In the genomic region with DNA sequence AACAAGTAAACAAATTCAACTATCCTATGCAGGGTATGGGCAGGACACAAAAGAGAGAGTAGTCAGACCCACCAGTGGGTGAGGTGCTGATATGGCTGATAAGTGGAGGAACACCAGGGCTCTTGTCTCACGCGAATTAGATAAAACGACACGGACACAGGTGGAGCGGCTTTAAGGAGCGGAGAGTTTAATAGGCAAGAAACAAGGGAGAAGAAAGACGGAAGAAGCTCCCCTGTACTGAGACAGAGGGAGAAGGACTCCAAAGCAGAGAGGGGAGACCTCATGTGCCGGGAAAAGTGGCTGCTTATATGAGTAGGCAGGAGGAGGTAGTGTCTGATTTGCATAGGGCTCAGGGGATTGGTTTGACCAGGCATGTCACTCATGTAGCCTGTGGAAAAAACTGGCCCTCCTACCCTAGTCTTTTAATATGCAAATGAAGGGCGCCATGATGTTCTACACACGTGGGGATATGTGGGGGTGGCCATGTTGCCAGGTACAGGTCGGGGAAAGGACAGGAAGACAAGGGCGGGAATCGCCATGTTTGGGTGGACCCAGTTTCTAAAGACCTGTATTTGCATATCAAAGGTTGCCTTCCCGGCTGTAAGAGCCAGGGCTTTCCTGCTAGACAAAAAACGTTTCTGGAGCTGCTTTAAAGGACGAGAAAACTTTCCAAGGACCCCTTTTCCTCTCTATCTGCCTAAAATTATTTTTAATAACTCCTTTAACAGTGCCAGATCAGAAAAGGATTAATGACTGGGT, we compare ENCODE assay signal across 1 cellular context.
A peak's percentile ranks its signal among the peaks of the same experiment; 100 is the strongest.
TF ChIP-seq lines count a peak whose summit lies in the region.

No MANE protein-coding gene starts in this region.

TF ChIP-seq in K562, 482 proteins besides CTCF, POLR2A, EP300 and RAD21 (continued from another document and continues in another):
- TF ChIP-seq, protein P1, sequence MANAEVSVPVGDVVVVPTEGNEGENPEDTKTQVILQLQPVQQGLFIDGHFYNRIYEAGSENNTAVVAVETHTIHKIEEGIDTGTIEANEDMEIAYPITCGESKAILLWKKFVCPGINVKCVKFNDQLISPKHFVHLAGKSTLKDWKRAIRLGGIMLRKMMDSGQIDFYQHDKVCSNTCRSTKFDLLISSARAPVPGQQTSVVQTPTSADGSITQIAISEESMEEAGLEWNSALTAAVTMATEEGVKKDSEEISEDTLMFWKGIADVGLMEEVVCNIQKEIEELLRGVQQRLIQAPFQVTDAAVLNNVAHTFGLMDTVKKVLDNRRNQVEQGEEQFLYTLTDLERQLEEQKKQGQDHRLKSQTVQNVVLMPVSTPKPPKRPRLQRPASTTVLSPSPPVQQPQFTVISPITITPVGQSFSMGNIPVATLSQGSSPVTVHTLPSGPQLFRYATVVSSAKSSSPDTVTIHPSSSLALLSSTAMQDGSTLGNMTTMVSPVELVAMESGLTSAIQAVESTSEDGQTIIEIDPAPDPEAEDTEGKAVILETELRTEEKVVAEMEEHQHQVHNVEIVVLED (CRISPR knock-in tag; IDR thresholded peaks at IDR 0.05): no peak
- TF ChIP-seq, protein P2, sequence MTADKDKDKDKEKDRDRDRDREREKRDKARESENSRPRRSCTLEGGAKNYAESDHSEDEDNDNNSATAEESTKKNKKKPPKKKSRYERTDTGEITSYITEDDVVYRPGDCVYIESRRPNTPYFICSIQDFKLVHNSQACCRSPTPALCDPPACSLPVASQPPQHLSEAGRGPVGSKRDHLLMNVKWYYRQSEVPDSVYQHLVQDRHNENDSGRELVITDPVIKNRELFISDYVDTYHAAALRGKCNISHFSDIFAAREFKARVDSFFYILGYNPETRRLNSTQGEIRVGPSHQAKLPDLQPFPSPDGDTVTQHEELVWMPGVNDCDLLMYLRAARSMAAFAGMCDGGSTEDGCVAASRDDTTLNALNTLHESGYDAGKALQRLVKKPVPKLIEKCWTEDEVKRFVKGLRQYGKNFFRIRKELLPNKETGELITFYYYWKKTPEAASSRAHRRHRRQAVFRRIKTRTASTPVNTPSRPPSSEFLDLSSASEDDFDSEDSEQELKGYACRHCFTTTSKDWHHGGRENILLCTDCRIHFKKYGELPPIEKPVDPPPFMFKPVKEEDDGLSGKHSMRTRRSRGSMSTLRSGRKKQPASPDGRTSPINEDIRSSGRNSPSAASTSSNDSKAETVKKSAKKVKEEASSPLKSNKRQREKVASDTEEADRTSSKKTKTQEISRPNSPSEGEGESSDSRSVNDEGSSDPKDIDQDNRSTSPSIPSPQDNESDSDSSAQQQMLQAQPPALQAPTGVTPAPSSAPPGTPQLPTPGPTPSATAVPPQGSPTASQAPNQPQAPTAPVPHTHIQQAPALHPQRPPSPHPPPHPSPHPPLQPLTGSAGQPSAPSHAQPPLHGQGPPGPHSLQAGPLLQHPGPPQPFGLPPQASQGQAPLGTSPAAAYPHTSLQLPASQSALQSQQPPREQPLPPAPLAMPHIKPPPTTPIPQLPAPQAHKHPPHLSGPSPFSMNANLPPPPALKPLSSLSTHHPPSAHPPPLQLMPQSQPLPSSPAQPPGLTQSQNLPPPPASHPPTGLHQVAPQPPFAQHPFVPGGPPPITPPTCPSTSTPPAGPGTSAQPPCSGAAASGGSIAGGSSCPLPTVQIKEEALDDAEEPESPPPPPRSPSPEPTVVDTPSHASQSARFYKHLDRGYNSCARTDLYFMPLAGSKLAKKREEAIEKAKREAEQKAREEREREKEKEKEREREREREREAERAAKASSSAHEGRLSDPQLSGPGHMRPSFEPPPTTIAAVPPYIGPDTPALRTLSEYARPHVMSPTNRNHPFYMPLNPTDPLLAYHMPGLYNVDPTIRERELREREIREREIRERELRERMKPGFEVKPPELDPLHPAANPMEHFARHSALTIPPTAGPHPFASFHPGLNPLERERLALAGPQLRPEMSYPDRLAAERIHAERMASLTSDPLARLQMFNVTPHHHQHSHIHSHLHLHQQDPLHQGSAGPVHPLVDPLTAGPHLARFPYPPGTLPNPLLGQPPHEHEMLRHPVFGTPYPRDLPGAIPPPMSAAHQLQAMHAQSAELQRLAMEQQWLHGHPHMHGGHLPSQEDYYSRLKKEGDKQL (CRISPR knock-in tag; IDR thresholded peaks at IDR 0.05; ENCODE audit: borderline replicate concordance): no peak
- TF ChIP-seq, protein P3, sequence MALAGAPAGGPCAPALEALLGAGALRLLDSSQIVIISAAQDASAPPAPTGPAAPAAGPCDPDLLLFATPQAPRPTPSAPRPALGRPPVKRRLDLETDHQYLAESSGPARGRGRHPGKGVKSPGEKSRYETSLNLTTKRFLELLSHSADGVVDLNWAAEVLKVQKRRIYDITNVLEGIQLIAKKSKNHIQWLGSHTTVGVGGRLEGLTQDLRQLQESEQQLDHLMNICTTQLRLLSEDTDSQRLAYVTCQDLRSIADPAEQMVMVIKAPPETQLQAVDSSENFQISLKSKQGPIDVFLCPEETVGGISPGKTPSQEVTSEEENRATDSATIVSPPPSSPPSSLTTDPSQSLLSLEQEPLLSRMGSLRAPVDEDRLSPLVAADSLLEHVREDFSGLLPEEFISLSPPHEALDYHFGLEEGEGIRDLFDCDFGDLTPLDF (CRISPR knock-in tag; IDR thresholded peaks at IDR 0.05): peak; percentile 81
- TF ChIP-seq, protein P4, sequence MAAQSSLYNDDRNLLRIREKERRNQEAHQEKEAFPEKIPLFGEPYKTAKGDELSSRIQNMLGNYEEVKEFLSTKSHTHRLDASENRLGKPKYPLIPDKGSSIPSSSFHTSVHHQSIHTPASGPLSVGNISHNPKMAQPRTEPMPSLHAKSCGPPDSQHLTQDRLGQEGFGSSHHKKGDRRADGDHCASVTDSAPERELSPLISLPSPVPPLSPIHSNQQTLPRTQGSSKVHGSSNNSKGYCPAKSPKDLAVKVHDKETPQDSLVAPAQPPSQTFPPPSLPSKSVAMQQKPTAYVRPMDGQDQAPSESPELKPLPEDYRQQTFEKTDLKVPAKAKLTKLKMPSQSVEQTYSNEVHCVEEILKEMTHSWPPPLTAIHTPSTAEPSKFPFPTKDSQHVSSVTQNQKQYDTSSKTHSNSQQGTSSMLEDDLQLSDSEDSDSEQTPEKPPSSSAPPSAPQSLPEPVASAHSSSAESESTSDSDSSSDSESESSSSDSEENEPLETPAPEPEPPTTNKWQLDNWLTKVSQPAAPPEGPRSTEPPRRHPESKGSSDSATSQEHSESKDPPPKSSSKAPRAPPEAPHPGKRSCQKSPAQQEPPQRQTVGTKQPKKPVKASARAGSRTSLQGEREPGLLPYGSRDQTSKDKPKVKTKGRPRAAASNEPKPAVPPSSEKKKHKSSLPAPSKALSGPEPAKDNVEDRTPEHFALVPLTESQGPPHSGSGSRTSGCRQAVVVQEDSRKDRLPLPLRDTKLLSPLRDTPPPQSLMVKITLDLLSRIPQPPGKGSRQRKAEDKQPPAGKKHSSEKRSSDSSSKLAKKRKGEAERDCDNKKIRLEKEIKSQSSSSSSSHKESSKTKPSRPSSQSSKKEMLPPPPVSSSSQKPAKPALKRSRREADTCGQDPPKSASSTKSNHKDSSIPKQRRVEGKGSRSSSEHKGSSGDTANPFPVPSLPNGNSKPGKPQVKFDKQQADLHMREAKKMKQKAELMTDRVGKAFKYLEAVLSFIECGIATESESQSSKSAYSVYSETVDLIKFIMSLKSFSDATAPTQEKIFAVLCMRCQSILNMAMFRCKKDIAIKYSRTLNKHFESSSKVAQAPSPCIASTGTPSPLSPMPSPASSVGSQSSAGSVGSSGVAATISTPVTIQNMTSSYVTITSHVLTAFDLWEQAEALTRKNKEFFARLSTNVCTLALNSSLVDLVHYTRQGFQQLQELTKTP (IDR thresholded peaks at IDR 0.05; ENCODE audit: low read depth in 1 of 2, partially characterized antibody in 2 of 2): peak in 1 of 2 experiments; percentile 36
- TF ChIP-seq TAF1 (IDR thresholded peaks at IDR 0.05; ENCODE audit: control insufficient read depth, extremely low read depth, insufficient read depth, low read length, severe bottlenecking): peak; percentile 24
- no peak for TF ChIP-seq GABPB2 (CRISPR knock-in tag; conservative IDR thresholded peaks at IDR 0.05)
- TF ChIP-seq ZBTB7A (IDR thresholded peaks at IDR 0.05; ENCODE audit: borderline replicate concordance, control insufficient read depth, low read depth, low read length): no peak
- TF ChIP-seq GABPB1 (CRISPR knock-in tag; IDR thresholded peaks at IDR 0.05): peak; percentile 26; the same call in 1 of the 2 replicates
- TF ChIP-seq HNRNPLL (IDR thresholded peaks at IDR 0.05; ENCODE audit: low read depth, low read length, poor library complexity, severe bottlenecking): no peak
- no peak for TF ChIP-seq FOSL1 (tag; conservative IDR thresholded peaks at IDR 0.05)
- TF ChIP-seq, protein P5, sequence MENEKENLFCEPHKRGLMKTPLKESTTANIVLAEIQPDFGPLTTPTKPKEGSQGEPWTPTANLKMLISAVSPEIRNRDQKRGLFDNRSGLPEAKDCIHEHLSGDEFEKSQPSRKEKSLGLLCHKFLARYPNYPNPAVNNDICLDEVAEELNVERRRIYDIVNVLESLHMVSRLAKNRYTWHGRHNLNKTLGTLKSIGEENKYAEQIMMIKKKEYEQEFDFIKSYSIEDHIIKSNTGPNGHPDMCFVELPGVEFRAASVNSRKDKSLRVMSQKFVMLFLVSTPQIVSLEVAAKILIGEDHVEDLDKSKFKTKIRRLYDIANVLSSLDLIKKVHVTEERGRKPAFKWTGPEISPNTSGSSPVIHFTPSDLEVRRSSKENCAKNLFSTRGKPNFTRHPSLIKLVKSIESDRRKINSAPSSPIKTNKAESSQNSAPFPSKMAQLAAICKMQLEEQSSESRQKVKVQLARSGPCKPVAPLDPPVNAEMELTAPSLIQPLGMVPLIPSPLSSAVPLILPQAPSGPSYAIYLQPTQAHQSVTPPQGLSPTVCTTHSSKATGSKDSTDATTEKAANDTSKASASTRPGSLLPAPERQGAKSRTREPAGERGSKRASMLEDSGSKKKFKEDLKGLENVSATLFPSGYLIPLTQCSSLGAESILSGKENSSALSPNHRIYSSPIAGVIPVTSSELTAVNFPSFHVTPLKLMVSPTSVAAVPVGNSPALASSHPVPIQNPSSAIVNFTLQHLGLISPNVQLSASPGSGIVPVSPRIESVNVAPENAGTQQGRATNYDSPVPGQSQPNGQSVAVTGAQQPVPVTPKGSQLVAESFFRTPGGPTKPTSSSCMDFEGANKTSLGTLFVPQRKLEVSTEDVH (IDR thresholded peaks at IDR 0.05; ENCODE audit: low read depth, partially characterized antibody): peak; percentile 92
- 0 out of 2 replicates have a peak, but pooled peaks have one; percentile 59 for TF ChIP-seq MTA3 (IDR thresholded peaks at IDR 0.05; ENCODE audit: borderline replicate concordance)
- TF ChIP-seq GTF2F1 (IDR thresholded peaks at IDR 0.05; ENCODE audit: low read depth, low read length): 0 out of 2 replicates have a peak, but pooled peaks have one; percentile 17
- TF ChIP-seq GATA2 (CRISPR knock-in tag; IDR thresholded peaks at IDR 0.05): peak; percentile 60
- TF ChIP-seq, protein P6, sequence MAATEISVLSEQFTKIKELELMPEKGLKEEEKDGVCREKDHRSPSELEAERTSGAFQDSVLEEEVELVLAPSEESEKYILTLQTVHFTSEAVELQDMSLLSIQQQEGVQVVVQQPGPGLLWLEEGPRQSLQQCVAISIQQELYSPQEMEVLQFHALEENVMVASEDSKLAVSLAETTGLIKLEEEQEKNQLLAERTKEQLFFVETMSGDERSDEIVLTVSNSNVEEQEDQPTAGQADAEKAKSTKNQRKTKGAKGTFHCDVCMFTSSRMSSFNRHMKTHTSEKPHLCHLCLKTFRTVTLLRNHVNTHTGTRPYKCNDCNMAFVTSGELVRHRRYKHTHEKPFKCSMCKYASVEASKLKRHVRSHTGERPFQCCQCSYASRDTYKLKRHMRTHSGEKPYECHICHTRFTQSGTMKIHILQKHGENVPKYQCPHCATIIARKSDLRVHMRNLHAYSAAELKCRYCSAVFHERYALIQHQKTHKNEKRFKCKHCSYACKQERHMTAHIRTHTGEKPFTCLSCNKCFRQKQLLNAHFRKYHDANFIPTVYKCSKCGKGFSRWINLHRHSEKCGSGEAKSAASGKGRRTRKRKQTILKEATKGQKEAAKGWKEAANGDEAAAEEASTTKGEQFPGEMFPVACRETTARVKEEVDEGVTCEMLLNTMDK (IDR thresholded peaks at IDR 0.05; ENCODE audit: borderline replicate concordance, insufficient read depth, low read depth, low read length, poor library complexity, severe bottlenecking): no peak
- TF ChIP-seq, protein P7, sequence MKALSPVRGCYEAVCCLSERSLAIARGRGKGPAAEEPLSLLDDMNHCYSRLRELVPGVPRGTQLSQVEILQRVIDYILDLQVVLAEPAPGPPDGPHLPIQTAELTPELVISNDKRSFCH (CRISPR knock-in tag; IDR thresholded peaks at IDR 0.05): no peak
- TF ChIP-seq, protein P7 (tag; IDR thresholded peaks at IDR 0.05): no peak
- TF ChIP-seq HIVEP1 (CRISPR knock-in tag; IDR thresholded peaks at IDR 0.05): no peak
- TF ChIP-seq L3MBTL2 (IDR thresholded peaks at IDR 0.05): peak; percentile 24; the same call in 1 of the 2 replicates
- TF ChIP-seq XRCC5 (IDR thresholded peaks at IDR 0.05; ENCODE audit: low read depth, low read length): no peak
- TF ChIP-seq ZNF384 (IDR thresholded peaks at IDR 0.05; ENCODE audit: low read depth, low read length): peak; percentile 59
- no peak for TF ChIP-seq SMARCB1 (IDR thresholded peaks at IDR 0.05; ENCODE audit: insufficient read length, low read depth)
- TF ChIP-seq, protein P8, sequence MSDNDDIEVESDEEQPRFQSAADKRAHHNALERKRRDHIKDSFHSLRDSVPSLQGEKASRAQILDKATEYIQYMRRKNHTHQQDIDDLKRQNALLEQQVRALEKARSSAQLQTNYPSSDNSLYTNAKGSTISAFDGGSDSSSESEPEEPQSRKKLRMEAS (CRISPR knock-in tag; IDR thresholded peaks at IDR 0.05): peak; percentile 76
- no peak for TF ChIP-seq ZNF197 (CRISPR knock-in tag; IDR thresholded peaks at IDR 0.05; ENCODE audit: low read depth)
- TF ChIP-seq, protein P9, sequence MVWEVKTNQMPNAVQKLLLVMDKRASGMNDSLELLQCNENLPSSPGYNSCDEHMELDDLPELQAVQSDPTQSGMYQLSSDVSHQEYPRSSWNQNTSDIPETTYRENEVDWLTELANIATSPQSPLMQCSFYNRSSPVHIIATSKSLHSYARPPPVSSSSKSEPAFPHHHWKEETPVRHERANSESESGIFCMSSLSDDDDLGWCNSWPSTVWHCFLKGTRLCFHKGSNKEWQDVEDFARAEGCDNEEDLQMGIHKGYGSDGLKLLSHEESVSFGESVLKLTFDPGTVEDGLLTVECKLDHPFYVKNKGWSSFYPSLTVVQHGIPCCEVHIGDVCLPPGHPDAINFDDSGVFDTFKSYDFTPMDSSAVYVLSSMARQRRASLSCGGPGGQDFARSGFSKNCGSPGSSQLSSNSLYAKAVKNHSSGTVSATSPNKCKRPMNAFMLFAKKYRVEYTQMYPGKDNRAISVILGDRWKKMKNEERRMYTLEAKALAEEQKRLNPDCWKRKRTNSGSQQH (CRISPR knock-in tag; IDR thresholded peaks at IDR 0.05): no peak
- TF ChIP-seq, protein P10, sequence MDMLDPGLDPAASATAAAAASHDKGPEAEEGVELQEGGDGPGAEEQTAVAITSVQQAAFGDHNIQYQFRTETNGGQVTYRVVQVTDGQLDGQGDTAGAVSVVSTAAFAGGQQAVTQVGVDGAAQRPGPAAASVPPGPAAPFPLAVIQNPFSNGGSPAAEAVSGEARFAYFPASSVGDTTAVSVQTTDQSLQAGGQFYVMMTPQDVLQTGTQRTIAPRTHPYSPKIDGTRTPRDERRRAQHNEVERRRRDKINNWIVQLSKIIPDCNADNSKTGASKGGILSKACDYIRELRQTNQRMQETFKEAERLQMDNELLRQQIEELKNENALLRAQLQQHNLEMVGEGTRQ (CRISPR knock-in tag; IDR thresholded peaks at IDR 0.05): peak; percentile 25; the same call in 1 of the 2 replicates
